Comparison of ENCODE assay signal across 8 cellular contexts in the genomic region with DNA sequence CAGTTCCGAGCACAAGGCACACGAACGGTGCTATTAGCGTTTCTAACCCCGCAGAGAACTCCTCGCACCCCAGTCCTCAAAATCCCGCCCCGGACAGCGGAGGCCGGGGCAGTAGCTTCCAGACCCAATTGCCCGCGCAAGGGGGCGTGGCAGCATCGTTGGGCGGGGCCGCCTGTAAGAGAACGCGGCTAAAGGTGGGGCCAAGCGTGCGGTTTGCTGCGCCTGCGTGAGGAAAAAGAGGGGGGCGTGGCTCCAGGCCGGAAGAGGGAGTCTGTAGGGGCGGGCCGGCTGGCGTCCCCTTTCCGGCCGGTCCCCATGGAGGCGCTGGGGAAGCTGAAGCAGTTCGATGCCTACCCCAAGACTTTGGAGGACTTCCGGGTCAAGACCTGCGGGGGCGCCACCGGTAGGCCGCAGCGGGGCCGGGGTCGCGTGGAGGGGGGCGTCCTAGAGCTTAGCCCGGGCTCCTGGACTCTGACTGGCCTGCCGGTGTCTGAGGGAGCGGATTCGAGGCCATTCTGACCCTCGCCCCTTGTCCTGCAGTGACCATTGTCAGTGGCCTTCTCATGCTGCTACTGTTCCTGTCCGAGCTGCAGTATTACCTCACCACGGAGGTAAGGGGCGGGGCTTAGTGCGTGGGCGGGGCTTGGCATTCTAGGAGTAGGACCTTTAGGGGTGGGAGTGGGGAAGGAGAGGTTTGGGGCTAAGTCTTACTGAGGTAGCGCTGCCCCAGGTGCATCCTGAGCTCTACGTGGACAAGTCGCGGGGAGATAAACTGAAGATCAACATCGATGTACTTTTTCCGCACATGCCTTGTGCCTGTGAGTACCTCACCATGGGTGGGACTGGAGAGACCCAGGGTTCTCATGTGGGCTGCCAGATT. TPM values are rescaled to one million over a fixed set of nuclear protein-coding genes. Genes with fewer than 3 reads are reported as not detected.
DNase-seq lines count a peak whose midpoint lies in the region; ATAC-seq and TF ChIP-seq lines count a peak whose summit lies in the region.

TSS of gene ERGIC3 (plus strand) at position 296 of the 880 bp plus-strand sequence. CDS start at position 316, 20 bp downstream.

- H3K27me3 Mint-ChIP-seq in activated T-cell treated with anti-CD3 and anti-CD28 coated beads, Interleukin-2, amount 50 U/mL, for 24 hours: no peaks in the 10 kb centered on the region

- TF ChIP-seq CTCF in KMS-11 (conservative IDR thresholded peaks at IDR 0.05; ENCODE audit: low read depth, low read length): no peak
- no peak for TF ChIP-seq CTCF in Panc1 (IDR thresholded peaks at IDR 0.05)

- DNase-seq in DMS114 treated with DMSO at 0.1 percent for 48 hours (lab: John Stamatoyannopoulos, UW; ENCODE audit: unreplicated experiment) (peak; percentile 90), Panc1 (ENCODE audit: low read depth, low spot score) (peak; percentile 73)
- peak; percentile 99 for DNase-seq in activated T-cell treated with anti-CD3 and anti-CD28 coated beads, Interleukin-2, amount 50 U/mL, for 24 hours
- peak; percentile 96 for DNase-seq in stimulated activated CD8-positive, alpha-beta memory T cell treated with anti-CD3 and anti-CD28 coated beads, Interleukin-7, amount 100 ng/mL, for 24 hours (ENCODE audit: low read depth)

- no peaks in the 10 kb centered on the region for H3K9me3 Mint-ChIP-seq in activated T-cell treated with anti-CD3 and anti-CD28 coated beads, Interleukin-2, amount 50 U/mL, for 24 hours

- no peaks in the 10 kb centered on the region for H3K27me3 ChIP-seq in KMS-11 (ENCODE audit: insufficient read depth, low read depth)
- H3K27me3 ChIP-seq in Panc1 (ENCODE audit: control insufficient read depth, insufficient read depth, low read length): no peaks in the 10 kb centered on the region
- H3K27me3 ChIP-seq in esophagus (ENCODE audit: control insufficient read depth in 1 of 2, insufficient read depth in 2 of 2, low read length in 2 of 2): no peaks in the 10 kb centered on the region
- H3K27me3 ChIP-seq in muscle layer of duodenum (ENCODE audit: low read depth, low read length): no peaks in the 10 kb centered on the region

- H3K4me1 ChIP-seq in KMS-11 (ENCODE audit: low read depth, poor library complexity, severe bottlenecking) (peaks cover 7% of the 10 kb centered on the region), Panc1 (ENCODE audit: control insufficient read depth, insufficient read depth, low read length) (no peaks in the 10 kb centered on the region), esophagus (ENCODE audit: control insufficient read depth in 2 of 2, insufficient read depth in 2 of 2, low read length in 1 of 2) (peaks cover 4 to 6% of the 10 kb centered on the region in 2 donors), muscle layer of duodenum (ENCODE audit: control insufficient read depth in 1 of 2, insufficient read depth in 2 of 2, low read length in 2 of 2) (peaks cover 0 to 10% of the 10 kb centered on the region in 2 donors)

- H3K79me2 ChIP-seq in KMS-11 (ENCODE audit: insufficient read depth, low read depth): no peaks in the 10 kb centered on the region

- no peaks in the 10 kb centered on the region for H4K20me1 ChIP-seq in KMS-11 (ENCODE audit: insufficient read depth)

- peak; percentile 86 for ATAC-seq in GM21619 (IDR thresholded peaks at IDR 0.05; ENCODE audit: unreplicated experiment)
- ATAC-seq in Panc1: peak; percentile 99

- H3K36me3 ChIP-seq in KMS-11 (ENCODE audit: insufficient read depth) (no peaks in the 10 kb centered on the region), Panc1 (ENCODE audit: control insufficient read depth, insufficient read depth, low read length) (peaks cover 6% of the 10 kb centered on the region; the same call in 1 of the 2 replicates), esophagus (ENCODE audit: control insufficient read depth in 2 of 2, insufficient read depth in 2 of 2, low read length in 1 of 2) (peaks cover 0 to 2% of the 10 kb centered on the region in 2 donors), muscle layer of duodenum (ENCODE audit: control insufficient read depth in 1 of 2, insufficient read depth in 2 of 2, low read length in 2 of 2) (peaks cover 0 to 20% of the 10 kb centered on the region in 2 donors)

- H3K27ac ChIP-seq in KMS-11 (peak within 1 kb of the TSS; percentile 39; the same call in 1 of the 2 replicates), Panc1 (ENCODE audit: low read length) (peak within 1 kb of the TSS; percentile 85), esophagus (ENCODE audit: low read depth in 2 of 2, low read length in 1 of 2) (peak within 1 kb of the TSS; percentile 68 to 83), muscle layer of duodenum (ENCODE audit: low read length) (peak within 1 kb of the TSS; percentile 56)

- TSS peak; percentile 73 for BruUV-seq in Panc1 (replicated peaks; lab: Mats Ljungman, UMichigan)

- POLR2A ChIA-PET in Panc1 (lab: Charles Lee): interaction anchor here (0.6 to 0.9 kb wide), 4 partner anchors 11 to 620 kb away, joined by 3 to 6 read pairs (median 4); no protein-coding TSS in a partner anchor

- H3K9me3 ChIP-seq in Panc1 (ENCODE audit: control insufficient read depth, insufficient read depth, low read depth, low read length) (no peaks in the 10 kb centered on the region), esophagus (ENCODE audit: control insufficient read depth in 2 of 2, insufficient read depth in 1 of 2, low read depth in 1 of 2, low read length in 1 of 2) (no peaks in the 10 kb centered on the region), muscle layer of duodenum (ENCODE audit: control insufficient read depth in 1 of 2, low read length in 2 of 2) (no peaks in the 10 kb centered on the region)

- H3K9ac ChIP-seq in KMS-11: peak within 1 kb of the TSS; percentile 72; the same call in 1 of the 2 replicates

- peak within 1 kb of the TSS; percentile 85 for H2AFZ ChIP-seq in KMS-11 (ENCODE audit: low read depth)

- peak within 1 kb of the TSS; percentile 70 for H3K4me2 ChIP-seq in KMS-11

- intact Hi-C loops in Panc1 (cut with micrococcal nuclease; ENCODE audit: unreplicated experiment): no loop called here

- H3K4me3 Mint-ChIP-seq in activated T-cell treated with anti-CD3 and anti-CD28 coated beads, Interleukin-2, amount 50 U/mL, for 24 hours: peak within 1 kb of the TSS; percentile 87

- in situ Hi-C loops in Panc1 (cut with HindIII; ENCODE audit: low pct_unique_long_range_greater_than_20kb, low sequenced_read_pairs): no loop called here

- CTCF ChIA-PET in Panc1 (lab: Charles Lee): interaction anchor here (0.6 kb wide), 1 partner anchor 150 kb away, joined by 11 read pairs; no protein-coding TSS in a partner anchor

- 6 to 7% methylated on average over 56 to 57 of the region's 57 CpGs for WGBS in esophagus, 2 donors

- H3K36me3 Mint-ChIP-seq in activated T-cell treated with anti-CD3 and anti-CD28 coated beads, Interleukin-2, amount 50 U/mL, for 24 hours (ENCODE audit: low read depth): peaks cover 21% of the 10 kb centered on the region

- peak within 1 kb of the TSS; percentile 45 for H3K4me3 ChIP-seq in KMS-11 (IDR thresholded peaks at IDR 0.05; ENCODE audit: insufficient read depth, low read depth, low read length)
- H3K4me3 ChIP-seq in Panc1 (ENCODE audit: low read depth in 2 of 2, low read length in 2 of 2): peak within 1 kb of the TSS; percentile 72 to 77
- peak within 1 kb of the TSS; percentile 71 to 94 for H3K4me3 ChIP-seq in esophagus (ENCODE audit: low read depth in 1 of 2, low read length in 2 of 2)
- H3K4me3 ChIP-seq in muscle layer of duodenum (ENCODE audit: low read depth in 1 of 2, low read length in 2 of 2): peak within 1 kb of the TSS; percentile 81 to 92

- H3K4me1 Mint-ChIP-seq in activated T-cell treated with anti-CD3 and anti-CD28 coated beads, Interleukin-2, amount 50 U/mL, for 24 hours (ENCODE audit: low read depth): peaks cover 17% of the 10 kb centered on the region

- peak within 1 kb of the TSS; percentile 95 for H3K27ac Mint-ChIP-seq in activated T-cell treated with anti-CD3 and anti-CD28 coated beads, Interleukin-2, amount 50 U/mL, for 24 hours

RNA-seq across cellular contexts. Expression of gene ERGIC3, which starts in this region (rescaled TPM):
- 265 TPM for total RNA-seq in Panc1 (2021; ENCODE audit: unreplicated experiment)
- 346 TPM for polyA plus RNA-seq in Panc1 (2012; ENCODE audit: insufficient read length)
- polyA plus RNA-seq in esophagus: 100 to 1,000 TPM; 104 to 148 TPM

Comparison
In these comparisons a context has a peak if more than half of its experiments do, and no peak if none do; other contexts are left out.
1. Peak in every context shown above with its lines: DNase-seq, ATAC-seq, H3K4me3 ChIP-seq and H3K27ac ChIP-seq.